In the genomic region with DNA sequence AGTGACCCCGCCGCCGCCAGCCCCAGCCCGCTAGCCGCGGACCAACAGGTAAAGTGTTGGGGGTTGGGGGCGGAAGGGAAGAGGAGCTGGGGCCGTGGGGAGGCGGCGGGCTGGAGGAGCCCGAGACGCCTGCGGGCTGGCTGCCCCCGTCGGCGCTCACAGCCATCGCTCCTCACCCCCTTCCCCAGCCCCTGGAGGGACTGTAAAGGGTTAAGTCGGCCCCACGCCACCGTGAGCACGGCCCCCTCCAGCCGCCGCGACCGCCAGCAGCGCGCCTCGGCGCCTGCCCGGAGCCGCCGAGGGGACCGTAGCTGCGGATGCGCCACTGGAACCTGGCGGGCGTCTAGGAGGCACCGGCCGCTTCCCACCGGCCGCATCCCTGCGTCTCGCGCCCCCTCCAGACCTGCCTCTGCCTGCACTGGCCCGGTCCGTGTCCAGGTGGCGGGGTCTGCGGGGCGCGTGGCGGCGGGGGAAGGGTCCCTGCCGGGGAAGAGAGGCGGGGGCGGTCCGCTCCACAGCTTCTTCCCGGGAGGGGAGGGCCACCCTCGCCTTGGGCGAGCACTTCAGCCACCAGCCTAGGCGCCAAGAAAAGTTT, we compare ENCODE assay signal across 8 cellular contexts. TPM values are rescaled to one million over a fixed set of nuclear protein-coding genes. Genes with fewer than 3 reads are reported as not detected.
DNase-seq lines count a peak whose midpoint lies in the region; ATAC-seq and TF ChIP-seq lines count a peak whose summit lies in the region.

No MANE protein-coding gene starts in this region.

- H3K4me1 ChIP-seq in esophagus (ENCODE audit: control insufficient read depth in 2 of 2, insufficient read depth in 2 of 2, low read length in 1 of 2): peaks cover 2 to 3% of the 10 kb centered on the region in 2 donors

- WGBS in esophagus, 2 donors: 0 to 1% methylated on average over 35 to 60 of the region's 60 CpGs

- peaks cover 11 to 14% of the 10 kb centered on the region in 2 donors for H3K4me1 Mint-ChIP-seq in natural killer cell

- no peaks in the 10 kb centered on the region for H3K9me3 ChIP-seq in esophagus (ENCODE audit: control insufficient read depth in 2 of 2, insufficient read depth in 1 of 2, low read depth in 1 of 2, low read length in 1 of 2)

- H3K4me3 Mint-ChIP-seq in natural killer cell: peak overlapping the region; percentile 93

- ATAC-seq in GM19025 (IDR thresholded peaks at IDR 0.05; ENCODE audit: low read depth, unreplicated experiment): peak; percentile 19
- peak; percentile 2 for ATAC-seq in HG03565 (IDR thresholded peaks at IDR 0.05; ENCODE audit: unreplicated experiment)
- ATAC-seq in natural killer cell: peak; percentile 20 to 31 (median 22)

- TF ChIP-seq CTCF in AG09309 (IDR thresholded peaks at IDR 0.05; ENCODE audit: control insufficient read depth, insufficient read depth, low read depth, low read length, missing control alignments) (no peak), WI38 (IDR thresholded peaks at IDR 0.05; ENCODE audit: low read depth, low read length) (no peak), natural killer cell (IDR thresholded peaks at IDR 0.05) (no peak)

- DNase-seq in AG09309 (ENCODE audit: low read depth): no peak
- DNase-seq in natural killer cell: peak; percentile 16
- DNase-seq in cortex of kidney (lab: John Stamatoyannopoulos, UW): no peak
- no peak for DNase-seq in activated CD4-positive, CD25-positive, alpha-beta regulatory T cell (lab: John Stamatoyannopoulos, UW)

- H3K9me3 Mint-ChIP-seq in natural killer cell: no peaks in the 10 kb centered on the region

- H3K27me3 ChIP-seq in esophagus (ENCODE audit: control insufficient read depth in 1 of 2, insufficient read depth in 2 of 2, low read length in 2 of 2): peaks cover 0 to 3% of the 10 kb centered on the region in 2 donors

- H3K27ac ChIP-seq in esophagus (ENCODE audit: low read depth in 2 of 2, low read length in 1 of 2): no peak overlapping the region

- no peaks in the 10 kb centered on the region for H3K36me3 Mint-ChIP-seq in natural killer cell

- H3K27ac Mint-ChIP-seq in natural killer cell: peak overlapping the region in 1 of 2 donors; percentile 78

- H3K36me3 ChIP-seq in esophagus (ENCODE audit: control insufficient read depth in 2 of 2, insufficient read depth in 2 of 2, low read length in 1 of 2): no peaks in the 10 kb centered on the region

- peaks cover 29 to 35% of the 10 kb centered on the region in 2 donors for H3K27me3 Mint-ChIP-seq in natural killer cell (ENCODE audit: low read depth in 2 of 2)

- intact Hi-C loops in natural killer cell (cut with micrococcal nuclease): no loop called here

- H3K4me3 ChIP-seq in AG09309 (ENCODE audit: control insufficient read depth, low read depth, low read length) (peak overlapping the region; percentile 67), WI38 (ENCODE audit: low read depth, low read length) (peak overlapping the region; percentile 59), esophagus (ENCODE audit: low read depth in 1 of 2, low read length in 2 of 2) (peak overlapping the region; percentile 56 to 64)

RNA-seq across cellular contexts. Expression of a gene that starts 0.5 kb away (rescaled TPM):
- under 1 TPM; 0.05 to 0.08 TPM for polyA plus RNA-seq in esophagus
- total RNA-seq in natural killer cell: 1 to 10 TPM; 3.0 to 6.5 (median 3.0) TPM
